ENCODE assay signal across 8 cellular contexts in genomic region chr9:41356588-41357349, GRCh38.
A peak's percentile ranks its signal among the peaks of the same experiment; 100 is the strongest.
DNase-seq lines count a peak whose midpoint lies in the region; ATAC-seq and TF ChIP-seq lines count a peak whose summit lies in the region.
"Not testable (repeated sequence)": the region's sequence is repeated elsewhere in the genome, so short reads cannot be mapped to it uniquely, and the experiment has no call there.

No MANE protein-coding gene starts in this region.

- intact Hi-C loops in ascending aorta (cut with DNase I) = not testable (repeated sequence)

- H3K27ac ChIP-seq in ascending aorta = peak overlapping the region in 1 of 2 donors; percentile 53

- H3K27ac Mint-ChIP-seq in activated CD4-positive, alpha-beta memory T cell treated with anti-CD3 and anti-CD28 coated beads, Interleukin-2, amount 10 ng/mL, durations not matched to agents 7 days and 5 days = peak overlapping the region; percentile 86
- not testable (repeated sequence) for H3K27ac Mint-ChIP-seq in osteocyte (ENCODE audit: unreplicated experiment)

- not testable (repeated sequence) for H3K27me3 ChIP-seq in ascending aorta

- POLR2A ChIA-PET in activated CD4-positive, alpha-beta memory T cell treated with anti-CD3 and anti-CD28 coated beads, Interleukin-2, amount 10 ng/mL, durations not matched to agents 7 days and 5 days (lab: Charles Lee) = not testable (repeated sequence)

- H3K4me1 ChIP-seq in ascending aorta = not testable (repeated sequence)

- peak; percentile 48 for ATAC-seq in GM21447 (IDR thresholded peaks at IDR 0.05; ENCODE audit: unreplicated experiment)

- H3K9me3 ChIP-seq in ascending aorta = not testable (repeated sequence)

- DNase-seq in Ammon's horn (ENCODE audit: low spot score) (peak; percentile 24), ascending aorta (ENCODE audit: low spot score in 2 of 2) (peak; percentile 59 to 90), globus pallidus (ENCODE audit: low spot score) (peak; percentile 23), osteocyte (ENCODE audit: extremely low spot score, unreplicated experiment) (peak; percentile 54)
- DNase-seq in NK-92 treated with Interleukin-12 subunit alpha and Interleukin-12 subunit beta, amount 100 ng/mL, for 24 hours (lab: John Stamatoyannopoulos, UW) = peak; percentile 52
- peak; percentile 93 for DNase-seq in activated CD4-positive, alpha-beta memory T cell treated with anti-CD3 and anti-CD28 coated beads, Interleukin-2, amount 10 ng/mL, durations not matched to agents 7 days and 5 days
- peak; percentile 55 for DNase-seq in stimulated activated CD8-positive, alpha-beta memory T cell treated with anti-CD3 and anti-CD28 coated beads, Interleukin-15, amount 100 ng/mL, for 24 hours (ENCODE audit: low read depth)

- TF ChIP-seq CTCF in ascending aorta (IDR thresholded peaks at IDR 0.05); osteocyte (IDR thresholded peaks at IDR 0.05): not testable (repeated sequence)

- H3K4me3 Mint-ChIP-seq in activated CD4-positive, alpha-beta memory T cell treated with anti-CD3 and anti-CD28 coated beads, Interleukin-2, amount 10 ng/mL, durations not matched to agents 7 days and 5 days = peak overlapping the region; percentile 66
- H3K4me3 Mint-ChIP-seq in osteocyte (ENCODE audit: unreplicated experiment) = not testable (repeated sequence)

- H3K27me3 Mint-ChIP-seq in activated CD4-positive, alpha-beta memory T cell treated with anti-CD3 and anti-CD28 coated beads, Interleukin-2, amount 10 ng/mL, durations not matched to agents 7 days and 5 days; osteocyte (ENCODE audit: unreplicated experiment): not testable (repeated sequence)

- H3K36me3 Mint-ChIP-seq in activated CD4-positive, alpha-beta memory T cell treated with anti-CD3 and anti-CD28 coated beads, Interleukin-2, amount 10 ng/mL, durations not matched to agents 7 days and 5 days (ENCODE audit: low read depth); osteocyte (ENCODE audit: unreplicated experiment): not testable (repeated sequence)

- H3K4me1 Mint-ChIP-seq in activated CD4-positive, alpha-beta memory T cell treated with anti-CD3 and anti-CD28 coated beads, Interleukin-2, amount 10 ng/mL, durations not matched to agents 7 days and 5 days = peaks cover 13% of the 10 kb centered on the region
- not testable (repeated sequence) for H3K4me1 Mint-ChIP-seq in osteocyte (ENCODE audit: unreplicated experiment)

- CTCF ChIA-PET in activated CD4-positive, alpha-beta memory T cell treated with anti-CD3 and anti-CD28 coated beads, Interleukin-2, amount 10 ng/mL, durations not matched to agents 7 days and 5 days (lab: Charles Lee) = not testable (repeated sequence)

- H3K9me3 Mint-ChIP-seq in activated CD4-positive, alpha-beta memory T cell treated with anti-CD3 and anti-CD28 coated beads, Interleukin-2, amount 10 ng/mL, durations not matched to agents 7 days and 5 days; osteocyte (ENCODE audit: unreplicated experiment): not testable (repeated sequence)

- H3K4me3 ChIP-seq in ascending aorta = peak overlapping the region in 1 of 2 donors; percentile 52

- H3K36me3 ChIP-seq in ascending aorta = not testable (repeated sequence)

Comparison
In these comparisons a context has a peak if more than half of its experiments do, and no peak if none do; other contexts are left out.
1. DNase-seq: peak in every context shown above with its lines; median percentile 93 in activated CD4-positive, alpha-beta memory T cell treated with anti-CD3 and anti-CD28 coated beads, Interleukin-2, amount 10 ng/mL, durations not matched to agents 7 days and 5 days; 74 in ascending aorta; 55 in stimulated activated CD8-positive, alpha-beta memory T cell treated with anti-CD3 and anti-CD28 coated beads, Interleukin-15, amount 100 ng/mL, for 24 hours; 54 in osteocyte; 52 in NK-92 treated with Interleukin-12 subunit alpha and Interleukin-12 subunit beta, amount 100 ng/mL, for 24 hours; 24 in Ammon's horn; 23 in globus pallidus.